Comparison of ENCODE assay signal across 8 cellular contexts in genomic region chr17:73343168-73343634, GRCh38. TPM values are rescaled to one million over a fixed set of nuclear protein-coding genes. Genes with fewer than 3 reads are reported as not detected.
A peak's percentile ranks its signal among the peaks of the same experiment; 100 is the strongest.
DNase-seq lines count a peak whose midpoint lies in the region; ATAC-seq and TF ChIP-seq lines count a peak whose summit lies in the region.

No MANE protein-coding gene starts in this region.

- peak; percentile 89 for DNase-seq in AG20443 (ENCODE audit: low spot score)
- DNase-seq in NCI-H524 treated with DMSO at 0.1 percent for 48 hours (lab: John Stamatoyannopoulos, UW) = peak; percentile 96
- peak; percentile 75 for DNase-seq in fibroblast of mammary gland (ENCODE audit: low read depth)
- peak in 54 of 56 donors; percentile 32 to 92 (median 76) for DNase-seq in nucleus accumbens (lab: John Stamatoyannopoulos, UW)
- DNase-seq in Caco-2 = no peak
- no peak for DNase-seq in activated CD4-positive, alpha-beta T cell treated with anti-CD3 and anti-CD28 coated beads, Interleukin-2, amount 50 U/mL, for 48 hours
- DNase-seq in CD4-positive, alpha-beta memory T cell = no peak

- no peaks in the 10 kb centered on the region for H3K27me3 ChIP-seq in Caco-2 (replicated peaks; ENCODE audit: control insufficient read depth, insufficient read depth, low read length)
- H3K27me3 ChIP-seq in CD4-positive, alpha-beta memory T cell (ENCODE audit: insufficient read depth, low read length) = no peaks in the 10 kb centered on the region

- no peak for ATAC-seq in HG03571 (IDR thresholded peaks at IDR 0.05; ENCODE audit: unreplicated experiment)

- no peaks in the 10 kb centered on the region for H3K36me3 Mint-ChIP-seq in Caco-2 (ENCODE audit: insufficient read depth, unreplicated experiment)
- H3K36me3 Mint-ChIP-seq in CD4-positive, alpha-beta memory T cell = no peaks in the 10 kb centered on the region

- no TSS peak for BruUV-seq in Caco-2 (replicated peaks; lab: Mats Ljungman, UMichigan)

- no peak overlapping the region for H3K27ac Mint-ChIP-seq in Caco-2 (ENCODE audit: unreplicated experiment)
- H3K27ac Mint-ChIP-seq in CD4-positive, alpha-beta memory T cell = no peak overlapping the region

- H3K9me3 ChIP-seq in Caco-2 = no peaks in the 10 kb centered on the region
- no peaks in the 10 kb centered on the region for H3K9me3 ChIP-seq in CD4-positive, alpha-beta memory T cell (ENCODE audit: control insufficient read depth in 1 of 2, low read length in 2 of 2)

- CTCF ChIA-PET in Caco-2 (lab: Charles Lee) = no interaction called here
- CTCF ChIA-PET in CD4-positive, alpha-beta memory T cell (lab: Charles Lee; ENCODE audit: partially characterized antibody) = no interaction called here

- intact Hi-C loops in Caco-2 (cut with micrococcal nuclease; ENCODE audit: unreplicated experiment) = no loop called here
- intact Hi-C loops in CD4-positive, alpha-beta memory T cell (cut with micrococcal nuclease) = no loop called here

- no peaks in the 10 kb centered on the region for H3K27me3 Mint-ChIP-seq in Caco-2 (ENCODE audit: insufficient read depth, unreplicated experiment)
- H3K27me3 Mint-ChIP-seq in CD4-positive, alpha-beta memory T cell = no peaks in the 10 kb centered on the region

- no peak overlapping the region for H3K27ac ChIP-seq in CD4-positive, alpha-beta memory T cell (ENCODE audit: low read depth, low read length)

- no peaks in the 10 kb centered on the region for H3K36me3 ChIP-seq in Caco-2 (ENCODE audit: control insufficient read depth, insufficient read depth, low read length)
- no peaks in the 10 kb centered on the region for H3K36me3 ChIP-seq in CD4-positive, alpha-beta memory T cell (ENCODE audit: insufficient read depth, low read length)

- H3K4me3 Mint-ChIP-seq in Caco-2 (ENCODE audit: unreplicated experiment) = no peak overlapping the region
- no peak overlapping the region for H3K4me3 Mint-ChIP-seq in CD4-positive, alpha-beta memory T cell

- H3K4me1 Mint-ChIP-seq in Caco-2 (ENCODE audit: low read depth, unreplicated experiment) = no peaks in the 10 kb centered on the region
- no peaks in the 10 kb centered on the region for H3K4me1 Mint-ChIP-seq in CD4-positive, alpha-beta memory T cell

- H3K4me3 ChIP-seq in fibroblast of mammary gland (ENCODE audit: control insufficient read depth, low read depth, low read length) (no peak overlapping the region), Caco-2 (ENCODE audit: low read depth, low read length) (no peak overlapping the region)
- H3K4me3 ChIP-seq in CD4-positive, alpha-beta memory T cell (ENCODE audit: low read length in 2 of 2) = no peak overlapping the region

- POLR2A ChIA-PET in Caco-2 (lab: Charles Lee) = no interaction called here
- POLR2A ChIA-PET in CD4-positive, alpha-beta memory T cell (lab: Charles Lee; ENCODE audit: partially characterized antibody) = no interaction called here

- no peaks in the 10 kb centered on the region for H3K9me3 Mint-ChIP-seq in Caco-2 (ENCODE audit: unreplicated experiment)
- H3K9me3 Mint-ChIP-seq in CD4-positive, alpha-beta memory T cell = peaks cover 0 to 1% (median 0%) of the 10 kb centered on the region in 8 donors

- H3K4me1 ChIP-seq in Caco-2 = no peaks in the 10 kb centered on the region
- no peaks in the 10 kb centered on the region for H3K4me1 ChIP-seq in CD4-positive, alpha-beta memory T cell (ENCODE audit: insufficient read depth, low read length)

- no peak for TF ChIP-seq CTCF in fibroblast of mammary gland (conservative IDR thresholded peaks at IDR 0.05; ENCODE audit: control insufficient read depth, insufficient read depth, low read depth, low read length)
- no peak for TF ChIP-seq CTCF in Caco-2 (IDR thresholded peaks at IDR 0.05; ENCODE audit: insufficient read depth in 1 of 2, low read depth in 1 of 2, low read length in 1 of 2, severe bottlenecking in 1 of 2, unreplicated experiment in 1 of 2)

RNA-seq across cellular contexts. Expression of gene CDC42EP4, which starts 31.4 kb away (rescaled TPM):
- total RNA-seq in Caco-2 (2022) = 25.8 and 27.9 TPM in 2 replicates
- total RNA-seq in CD4-positive, alpha-beta memory T cell = 1 to 10 TPM; 1.1 to 1.4 TPM
- under 1 TPM; 0.37 to 0.92 TPM for polyA plus RNA-seq in CD4-positive, alpha-beta memory T cell

Comparison
In these comparisons a context has a peak if more than half of its experiments do, and no peak if none do; other contexts are left out.
1. DNase-seq: peak in AG20443 (single experiment), NCI-H524 treated with DMSO at 0.1 percent for 48 hours (single experiment), fibroblast of mammary gland (single experiment) and nucleus accumbens (54 of 56); none in Caco-2 (0 of 2), activated CD4-positive, alpha-beta T cell treated with anti-CD3 and anti-CD28 coated beads, Interleukin-2, amount 50 U/mL, for 48 hours (0 of 2) and CD4-positive, alpha-beta memory T cell (0 of 5).
2. RNA of gene CDC42EP4, which starts 31.4 kb away (total RNA-seq): 25.8 to 27.9 TPM in Caco-2; 1.1 to 1.4 TPM in CD4-positive, alpha-beta memory T cell; every median in the first group is over 10 times any median in the second.